Comparison of ENCODE assay signal across 8 cellular contexts in genomic region chr17:59221159-59221847, GRCh38.
DNase-seq lines count a peak whose midpoint lies in the region; ATAC-seq lines count a peak whose summit lies in the region.

No MANE protein-coding gene starts in this region.

- H3K4me3 Mint-ChIP-seq in activated naive CD8-positive, alpha-beta T cell: peak overlapping the region; percentile 99
- peak overlapping the region; percentile 95 for H3K4me3 Mint-ChIP-seq in stimulated activated memory B cell treated with anti-CD40 and anti-IgM and Interleukin-4, amounts not matched to agents 10 μg/mL and 1 μg/mL and 100 μg/mL, for 72 hours

- no peaks in the 10 kb centered on the region for H3K9me3 ChIP-seq in iPS-20b (ENCODE audit: insufficient read depth, low read depth, low read length)

- H3K4me1 ChIP-seq in iPS-20b (ENCODE audit: insufficient read depth, low read length): peaks cover 3% of the 10 kb centered on the region; the same call in 1 of the 2 replicates

- no peaks in the 10 kb centered on the region for H3K27me3 Mint-ChIP-seq in activated naive CD8-positive, alpha-beta T cell
- no peaks in the 10 kb centered on the region for H3K27me3 Mint-ChIP-seq in stimulated activated memory B cell treated with anti-CD40 and anti-IgM and Interleukin-4, amounts not matched to agents 10 μg/mL and 1 μg/mL and 100 μg/mL, for 72 hours

- H3K9me3 Mint-ChIP-seq in activated naive CD8-positive, alpha-beta T cell (ENCODE audit: low read depth): no peaks in the 10 kb centered on the region
- no peaks in the 10 kb centered on the region for H3K9me3 Mint-ChIP-seq in stimulated activated memory B cell treated with anti-CD40 and anti-IgM and Interleukin-4, amounts not matched to agents 10 μg/mL and 1 μg/mL and 100 μg/mL, for 72 hours

- no peak for ATAC-seq in stimulated activated memory B cell treated with anti-CD40 and anti-IgM and Interleukin-4, amounts not matched to agents 10 μg/mL and 1 μg/mL and 100 μg/mL, for 72 hours
- ATAC-seq in GM21786 (IDR thresholded peaks at IDR 0.05; ENCODE audit: unreplicated experiment): no peak

- peak; percentile 24 for DNase-seq in stimulated activated CD4-positive, alpha-beta T cell treated with anti-CD3 and anti-CD28 coated beads, Interleukin-15, amount 100 ng/mL, for 24 hours
- DNase-seq in stimulated activated CD4-positive, alpha-beta T cell treated with anti-CD3 and anti-CD28 coated beads, Interleukin-4, amount 100 ng/mL, for 4 hours: no peak
- no peak for DNase-seq in AML-193 (lab: John Stamatoyannopoulos, UW)
- no peak for DNase-seq in OCI-M2 (lab: John Stamatoyannopoulos, UW; ENCODE audit: unreplicated experiment)

- peak overlapping the region; percentile 98 for H3K4me3 ChIP-seq in iPS-20b (ENCODE audit: low read length)

- no peaks in the 10 kb centered on the region for H3K36me3 ChIP-seq in iPS-20b (ENCODE audit: insufficient read depth, low read depth, low read length)

- no peaks in the 10 kb centered on the region for H3K36me3 Mint-ChIP-seq in activated naive CD8-positive, alpha-beta T cell
- H3K36me3 Mint-ChIP-seq in stimulated activated memory B cell treated with anti-CD40 and anti-IgM and Interleukin-4, amounts not matched to agents 10 μg/mL and 1 μg/mL and 100 μg/mL, for 72 hours: no peaks in the 10 kb centered on the region

- H3K27ac Mint-ChIP-seq in activated naive CD8-positive, alpha-beta T cell: no peak overlapping the region
- H3K27ac Mint-ChIP-seq in stimulated activated memory B cell treated with anti-CD40 and anti-IgM and Interleukin-4, amounts not matched to agents 10 μg/mL and 1 μg/mL and 100 μg/mL, for 72 hours: peak overlapping the region; percentile 87

- peaks cover 12% of the 10 kb centered on the region for H3K4me1 Mint-ChIP-seq in activated naive CD8-positive, alpha-beta T cell (ENCODE audit: low read depth)
- H3K4me1 Mint-ChIP-seq in stimulated activated memory B cell treated with anti-CD40 and anti-IgM and Interleukin-4, amounts not matched to agents 10 μg/mL and 1 μg/mL and 100 μg/mL, for 72 hours: peaks cover 13% of the 10 kb centered on the region

- H3K9ac ChIP-seq in iPS-20b (ENCODE audit: low read depth, low read length): peak overlapping the region; percentile 94; the same call in 1 of the 2 replicates

- H3K27me3 ChIP-seq in iPS-20b (ENCODE audit: insufficient read depth, low read length): no peaks in the 10 kb centered on the region

- H3K27ac ChIP-seq in iPS-20b (ENCODE audit: low read length): no peak overlapping the region
